8 cellular contexts compared by ENCODE assay signal in genomic region chr5:133968057-133968993, GRCh38. TPM values are rescaled to one million over a fixed set of nuclear protein-coding genes. Genes with fewer than 3 reads are reported as not detected.
DNase-seq lines count a peak whose midpoint lies in the region; ATAC-seq, FAIRE-seq and TF ChIP-seq lines count a peak whose summit lies in the region.

Gene C5orf15 (minus strand): TSS chr5:133968625. CDS start chr5:133968584, 41 bp downstream.

- H4K20me1 ChIP-seq in OCI-LY3 (ENCODE audit: insufficient read depth, low read length) = no peaks in the 10 kb centered on the region

- FAIRE-seq in D721Med (lab: Jason Lieb, UNC) = no peak

- H3K36me3 Mint-ChIP-seq in endothelial cell (ENCODE audit: low read depth, unreplicated experiment) = no peaks in the 10 kb centered on the region
- peaks cover 17% of the 10 kb centered on the region for H3K36me3 Mint-ChIP-seq in mesothelial cell of epicardium

- H3K4me3 Mint-ChIP-seq in endothelial cell (ENCODE audit: unreplicated experiment) = peak within 1 kb of the TSS; percentile 98
- H3K4me3 Mint-ChIP-seq in mesothelial cell of epicardium = peak within 1 kb of the TSS; percentile 93

- peak within 1 kb of the TSS; percentile 68 for H2AFZ ChIP-seq in OCI-LY3 (ENCODE audit: low read depth, low read length)

- H3K79me2 ChIP-seq in OCI-LY3 (ENCODE audit: low read length) = peaks cover 47% of the 10 kb centered on the region

- H3K4me1 ChIP-seq in OCI-LY3 (ENCODE audit: low read length) = peaks cover 14% of the 10 kb centered on the region

- H3K9ac ChIP-seq in OCI-LY3 (ENCODE audit: low read length) = peak within 1 kb of the TSS; percentile 84

- TF ChIP-seq CTCF in D721Med (IDR thresholded peaks at IDR 0.05; ENCODE audit: insufficient read depth, missing control alignments) (no peak), OCI-LY3 (IDR thresholded peaks at IDR 0.05; ENCODE audit: low read depth, low read length) (no peak), endothelial cell (IDR thresholded peaks at IDR 0.05; ENCODE audit: unreplicated experiment) (no peak), mesothelial cell of epicardium (IDR thresholded peaks at IDR 0.05; ENCODE audit: unreplicated experiment) (no peak)

- H3K4me1 Mint-ChIP-seq in endothelial cell (ENCODE audit: unreplicated experiment) = peaks cover 19% of the 10 kb centered on the region
- H3K4me1 Mint-ChIP-seq in mesothelial cell of epicardium = peaks cover 30% of the 10 kb centered on the region

- H3K27ac Mint-ChIP-seq in endothelial cell (ENCODE audit: unreplicated experiment) = peak within 1 kb of the TSS; percentile 96
- peak within 1 kb of the TSS; percentile 95 for H3K27ac Mint-ChIP-seq in mesothelial cell of epicardium

- no peaks in the 10 kb centered on the region for H3K27me3 ChIP-seq in OCI-LY3 (ENCODE audit: low read depth, low read length)

- H3K4me2 ChIP-seq in OCI-LY3 (ENCODE audit: low read length) = peak within 1 kb of the TSS; percentile 77

- H3K27ac ChIP-seq in OCI-LY3 (ENCODE audit: low read length) = peak within 1 kb of the TSS; percentile 62

- H3K9me3 ChIP-seq in OCI-LY3 (ENCODE audit: insufficient read depth, low read length) = no peaks in the 10 kb centered on the region

- peak within 1 kb of the TSS; percentile 84 for H3K4me3 ChIP-seq in OCI-LY3 (ENCODE audit: low read length)

- H3K9me3 Mint-ChIP-seq in endothelial cell (ENCODE audit: unreplicated experiment) (no peaks in the 10 kb centered on the region), mesothelial cell of epicardium (peaks cover 10% of the 10 kb centered on the region)

- H3K27me3 Mint-ChIP-seq in endothelial cell (ENCODE audit: unreplicated experiment) (no peaks in the 10 kb centered on the region), mesothelial cell of epicardium (ENCODE audit: low read depth) (no peaks in the 10 kb centered on the region)

- peaks cover 6% of the 10 kb centered on the region for H3K36me3 ChIP-seq in OCI-LY3 (replicated peaks; ENCODE audit: low read depth, low read length)

- peak; percentile 81 for DNase-seq in D721Med (ENCODE audit: insufficient read length, low spot score)
- peak; percentile 75 for DNase-seq in HuH-7 (ENCODE audit: low spot score)
- peak; percentile 95 for DNase-seq in activated CD8-positive, alpha-beta memory T cell treated with anti-CD3 and anti-CD28 coated beads, Interleukin-2, amount 50 U/mL, for 48 hours
- peak; percentile 88 for DNase-seq in endothelial cell (ENCODE audit: low spot score)
- DNase-seq in mesothelial cell of epicardium (ENCODE audit: low spot score in 2 of 2, unreplicated experiment in 2 of 2) = peak; percentile 75 to 87
- peak; percentile 90 to 91 for DNase-seq in stimulated activated CD8-positive, alpha-beta memory T cell treated with anti-CD3 and anti-CD28 coated beads, Interleukin-15, amount 100 ng/mL, for 48 hours (ENCODE audit: low read depth in 2 of 2)

- ATAC-seq in GM21515 (IDR thresholded peaks at IDR 0.05; ENCODE audit: unreplicated experiment) = peak; percentile 97

RNA-seq across cellular contexts. Expression of gene C5orf15, which starts in this region (rescaled TPM):
- total RNA-seq in endothelial cell (ENCODE audit: unreplicated experiment) (35.5 TPM), mesothelial cell of epicardium (44.2 to 47.4 TPM (median 47.3 TPM) in 3 replicates)

Comparison
In these comparisons a context has a peak if more than half of its experiments do, and no peak if none do; other contexts are left out.
1. Peak in every context shown above with its lines: DNase-seq, ATAC-seq, H3K4me3 ChIP-seq and H3K27ac ChIP-seq.